In the genomic region with DNA sequence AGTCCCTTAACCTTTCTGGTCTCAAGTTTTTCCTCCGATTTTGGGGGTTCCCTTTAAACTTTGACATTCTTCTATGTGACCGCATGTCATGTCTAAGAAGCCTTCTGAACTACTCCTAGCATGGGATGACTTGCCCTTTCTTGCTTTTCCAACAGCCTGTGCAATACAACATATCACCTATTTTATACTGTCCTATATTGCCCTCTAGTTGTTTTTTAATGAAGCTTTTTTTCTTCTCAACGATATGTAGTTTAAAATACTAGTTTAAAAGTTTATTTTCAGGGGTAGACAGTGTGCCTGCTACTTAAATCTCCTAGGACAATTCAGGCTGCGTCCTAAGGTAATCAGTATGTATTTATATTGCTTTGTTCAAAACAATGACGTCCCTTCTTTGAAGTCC, we compare ENCODE assay signal across 11 cellular contexts. TPM values are rescaled to one million over a fixed set of nuclear protein-coding genes. Genes with fewer than 3 reads are reported as not detected.
DNase-seq lines count a peak whose midpoint lies in the region; ATAC-seq and TF ChIP-seq lines count a peak whose summit lies in the region.
"Had no signal": no experiment of that assay in that cellular context is flagged by ENCODE, and none has a peak within 500 bp of the region (broad histone marks: within the 10 kb centered on the region; RNA-seq: fewer than 3 reads in every experiment).

No MANE protein-coding gene starts in this region.

- no peaks in the 10 kb centered on the region for H3F3A ChIP-seq in GM23338 (replicated peaks; ENCODE audit: low read depth)

- ATAC-seq in CD4-positive, CD25-positive, alpha-beta regulatory T cell (ENCODE audit: low read depth in 2 of 2) = no peak
- ATAC-seq in GM23338 (no peak), left lobe of liver (no peak), HG03196 (IDR thresholded peaks at IDR 0.05; ENCODE audit: unreplicated experiment) (no peak), GM18861 (IDR thresholded peaks at IDR 0.05; ENCODE audit: unreplicated experiment) (no peak)
- no peak for ATAC-seq in activated naive CD4-positive, alpha-beta T cell treated with anti-CD3 and anti-CD28 coated beads, Interleukin-2, amount 50 U/mL, for 72 hours

- H3K79me2 ChIP-seq in GM23338 (replicated peaks; ENCODE audit: insufficient read depth) = peaks cover 27% of the 10 kb centered on the region

- no peaks in the 10 kb centered on the region for H3K9me3 Mint-ChIP-seq in CD4-positive, CD25-positive, alpha-beta regulatory T cell
- no peaks in the 10 kb centered on the region; the same call in 2 of the 3 replicates for H3K9me3 Mint-ChIP-seq in GM23338
- H3K9me3 Mint-ChIP-seq in activated naive CD4-positive, alpha-beta T cell treated with anti-CD3 and anti-CD28 coated beads, Interleukin-2, amount 50 U/mL, for 72 hours = no peaks in the 10 kb centered on the region

- H3K4me1 Mint-ChIP-seq in CD4-positive, CD25-positive, alpha-beta regulatory T cell = peaks cover 0 to 46% (median 22%) of the 10 kb centered on the region in 4 donors
- peaks cover 29% of the 10 kb centered on the region for H3K4me1 Mint-ChIP-seq in GM23338

- peak overlapping the region; percentile 97 for H3K4me3 ChIP-seq in CD4-positive, CD25-positive, alpha-beta regulatory T cell (ENCODE audit: low read depth, low read length)
- H3K4me3 ChIP-seq in GM23338 (no peak overlapping the region), fibroblast of pulmonary artery (replicated peaks; ENCODE audit: low read depth, low read length) (no peak overlapping the region)

- no peaks in the 10 kb centered on the region for H3K27me3 ChIP-seq in CD4-positive, CD25-positive, alpha-beta regulatory T cell (ENCODE audit: control insufficient read depth, insufficient read depth, low read length)
- no peaks in the 10 kb centered on the region for H3K27me3 ChIP-seq in GM23338 (ENCODE audit: insufficient read depth)

- peak overlapping the region; percentile 5 to 95 (median 39) for H3K4me3 Mint-ChIP-seq in CD4-positive, CD25-positive, alpha-beta regulatory T cell
- H3K4me3 Mint-ChIP-seq in GM23338 = peak overlapping the region; percentile 36

- H3K36me3 Mint-ChIP-seq in CD4-positive, CD25-positive, alpha-beta regulatory T cell = peaks cover 10% of the 10 kb centered on the region
- H3K36me3 Mint-ChIP-seq in GM23338 (ENCODE audit: low read depth) = peaks cover 17% of the 10 kb centered on the region
- peaks cover 8 to 10% of the 10 kb centered on the region in 2 donors for H3K36me3 Mint-ChIP-seq in activated naive CD4-positive, alpha-beta T cell treated with anti-CD3 and anti-CD28 coated beads, Interleukin-2, amount 50 U/mL, for 72 hours

- H3K27ac Mint-ChIP-seq in CD4-positive, CD25-positive, alpha-beta regulatory T cell = peak overlapping the region in 2 of 3 donors; percentile 21 to 97
- no peak overlapping the region for H3K27ac Mint-ChIP-seq in GM23338
- peak overlapping the region in 1 of 2 donors; percentile 97 for H3K27ac Mint-ChIP-seq in activated naive CD4-positive, alpha-beta T cell treated with anti-CD3 and anti-CD28 coated beads, Interleukin-2, amount 50 U/mL, for 72 hours

- H3K27me3 Mint-ChIP-seq in CD4-positive, CD25-positive, alpha-beta regulatory T cell = no peaks in the 10 kb centered on the region
- H3K27me3 Mint-ChIP-seq in GM23338 (ENCODE audit: insufficient read depth, low read depth, poor library complexity) = peaks cover 5% of the 10 kb centered on the region

- peak overlapping the region; percentile 86 for H3K27ac ChIP-seq in CD4-positive, CD25-positive, alpha-beta regulatory T cell (ENCODE audit: insufficient read depth, low read length, poor library complexity, severe bottlenecking)
- H3K27ac ChIP-seq in GM23338 (ENCODE audit: low read depth) = no peak overlapping the region

- peak overlapping the region; percentile 78 for H3K4me2 ChIP-seq in GM23338

- H3K36me3 ChIP-seq in CD4-positive, CD25-positive, alpha-beta regulatory T cell (ENCODE audit: control insufficient read depth, insufficient read depth, low read length) = peaks cover 6% of the 10 kb centered on the region
- H3K36me3 ChIP-seq in GM23338 (ENCODE audit: insufficient read depth) = no peaks in the 10 kb centered on the region

- no peak for TF ChIP-seq CTCF in GM23338 (conservative IDR thresholded peaks at IDR 0.05; ENCODE audit: low read depth in 2 of 2)
- TF ChIP-seq CTCF in fibroblast of pulmonary artery (IDR thresholded peaks at IDR 0.05; ENCODE audit: low read length, missing control alignments) = no peak

- peak in 2 of 3 donors; percentile 6 to 9 for DNase-seq in CD4-positive, CD25-positive, alpha-beta regulatory T cell
- DNase-seq in GM23338 (ENCODE audit: low spot score) (no peak), RPMI8226 (peak; percentile 3), fibroblast of pulmonary artery (ENCODE audit: low read depth) (peak; percentile 1), left lobe of liver (ENCODE audit: low spot score) (no peak)
- no peak for DNase-seq in activated naive CD4-positive, alpha-beta T cell treated with anti-CD3 and anti-CD28 coated beads, Interleukin-2, amount 50 U/mL, for 72 hours (ENCODE audit: low spot score in 2 of 2)
- DNase-seq: aorta had no signal

- H3K9me2 ChIP-seq in GM23338 (ENCODE audit: insufficient read depth) = no peaks in the 10 kb centered on the region

- no peaks in the 10 kb centered on the region for H3K9me3 ChIP-seq in CD4-positive, CD25-positive, alpha-beta regulatory T cell (ENCODE audit: control insufficient read depth in 2 of 2, low read length in 2 of 2)

- H3K4me1 ChIP-seq in CD4-positive, CD25-positive, alpha-beta regulatory T cell (ENCODE audit: control insufficient read depth, insufficient read depth, low read length, poor library complexity, severe bottlenecking) = peaks cover 19% of the 10 kb centered on the region
- H3K4me1 ChIP-seq in GM23338 (ENCODE audit: insufficient read depth) = peaks cover 37% of the 10 kb centered on the region

- no peak overlapping the region for H2AFZ ChIP-seq in GM23338

- no peaks in the 10 kb centered on the region for H4K20me1 ChIP-seq in GM23338 (replicated peaks; ENCODE audit: insufficient read depth)

TF ChIP-seq in GM23338, 12 proteins besides CTCF, POLR2A, EP300 and RAD21:
- TF ChIP-seq STAT1 (IDR thresholded peaks at IDR 0.05; ENCODE audit: unreplicated experiment) (no peak), ZNF331 (CRISPR knock-in tag; IDR thresholded peaks at IDR 0.05; ENCODE audit: low read depth) (no peak), NANOG (IDR thresholded peaks at IDR 0.05; ENCODE audit: borderline replicate concordance) (no peak), ZNF114 (CRISPR knock-in tag; IDR thresholded peaks at IDR 0.05) (no peak), CREB1 (CRISPR knock-in tag; IDR thresholded peaks at IDR 0.05; ENCODE audit: low read depth) (no peak), POLR2AphosphoS5 (IDR thresholded peaks at IDR 0.05; ENCODE audit: low read depth) (no peak), EZH2phosphoT487 (IDR thresholded peaks at IDR 0.05; ENCODE audit: unreplicated experiment) (no peak), JUNB (IDR thresholded peaks at IDR 0.05; ENCODE audit: unreplicated experiment) (no peak), REST (IDR thresholded peaks at IDR 0.05; ENCODE audit: unreplicated experiment) (no peak), EZH2 (IDR thresholded peaks at IDR 0.05; ENCODE audit: low read depth, unreplicated experiment) (no peak)
- TF ChIP-seq, protein P1, sequence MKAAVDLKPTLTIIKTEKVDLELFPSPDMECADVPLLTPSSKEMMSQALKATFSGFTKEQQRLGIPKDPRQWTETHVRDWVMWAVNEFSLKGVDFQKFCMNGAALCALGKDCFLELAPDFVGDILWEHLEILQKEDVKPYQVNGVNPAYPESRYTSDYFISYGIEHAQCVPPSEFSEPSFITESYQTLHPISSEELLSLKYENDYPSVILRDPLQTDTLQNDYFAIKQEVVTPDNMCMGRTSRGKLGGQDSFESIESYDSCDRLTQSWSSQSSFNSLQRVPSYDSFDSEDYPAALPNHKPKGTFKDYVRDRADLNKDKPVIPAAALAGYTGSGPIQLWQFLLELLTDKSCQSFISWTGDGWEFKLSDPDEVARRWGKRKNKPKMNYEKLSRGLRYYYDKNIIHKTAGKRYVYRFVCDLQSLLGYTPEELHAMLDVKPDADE (IDR thresholded peaks at IDR 0.05) = no peak

RNA-seq across cellular contexts. Expression of gene IGBP1, which starts 1.0 kb away (rescaled TPM):
- total RNA-seq in CD4-positive, CD25-positive, alpha-beta regulatory T cell = 64.0 TPM
- polyA plus RNA-seq in CD4-positive, CD25-positive, alpha-beta regulatory T cell = 10 to 100 TPM; 75.9 to 91.3 (median 81.6) TPM
- total RNA-seq in GM23338 (2014; rRNA removed; shearing (Covaris generic)) = 33.4 and 38.5 TPM in 2 replicates
- polyA plus RNA-seq in GM23338 (2016; fragmentation: Nextera tagmentation; extraction: Ambion mirVana) = 35.2 and 36.8 TPM in 2 replicates
- 10.2 TPM for total RNA-seq in left lobe of liver
- total RNA-seq in activated naive CD4-positive, alpha-beta T cell treated with anti-CD3 and anti-CD28 coated beads, Interleukin-2, amount 50 U/mL, for 72 hours = 10 to 100 TPM; 54.1 to 69.2 TPM

RNA-seq across cellular contexts. Expression of gene DGAT2L6, which starts 45.0 kb away (rescaled TPM):
- total RNA-seq in CD4-positive, CD25-positive, alpha-beta regulatory T cell = not detected
- polyA plus RNA-seq in CD4-positive, CD25-positive, alpha-beta regulatory T cell = not detected
- not detected in 2 replicates for total RNA-seq in GM23338 (2014; rRNA removed; shearing (Covaris generic))
- not detected in 2 replicates for polyA plus RNA-seq in GM23338 (2016; fragmentation: Nextera tagmentation; extraction: Ambion mirVana)
- total RNA-seq in left lobe of liver = not detected
- not detected for total RNA-seq in activated naive CD4-positive, alpha-beta T cell treated with anti-CD3 and anti-CD28 coated beads, Interleukin-2, amount 50 U/mL, for 72 hours
- total RNA-seq: aorta, frontal cortex, myocyte had no signal
- polyA plus RNA-seq: aorta had no signal

Comparison
In these comparisons a context has a peak if more than half of its experiments do, and no peak if none do; other contexts are left out.
1. DNase-seq: peak in CD4-positive, CD25-positive, alpha-beta regulatory T cell (2 of 3), RPMI8226 (single experiment) and fibroblast of pulmonary artery (single experiment); none in GM23338 (single experiment), left lobe of liver (single experiment) and activated naive CD4-positive, alpha-beta T cell treated with anti-CD3 and anti-CD28 coated beads, Interleukin-2, amount 50 U/mL, for 72 hours (0 of 2).